9 cellular contexts compared by ENCODE assay signal in genomic region chrX:39439910-39440733, GRCh38.
A peak's percentile ranks its signal among the peaks of the same experiment; 100 is the strongest.
DNase-seq lines count a peak whose midpoint lies in the region; ATAC-seq lines count a peak whose summit lies in the region.
"Had no signal": no experiment of that assay in that cellular context is flagged by ENCODE, and none has a peak within 500 bp of the region (broad histone marks: within the 10 kb centered on the region; RNA-seq: fewer than 3 reads in every experiment).

No MANE protein-coding gene starts in this region.

- peaks cover 40% of the 10 kb centered on the region for H3K4me1 Mint-ChIP-seq in activated CD4-positive, alpha-beta memory T cell treated with anti-CD3 and anti-CD28 coated beads for 36 hours (ENCODE audit: low read depth)
- peaks cover 58% of the 10 kb centered on the region for H3K4me1 Mint-ChIP-seq in stimulated activated naive CD8-positive, alpha-beta T cell treated with anti-CD3 and anti-CD28 coated beads, Interleukin-15, Interleukin-2, amounts not matched to agents 100 ng/mL and 50 ng/mL, for 24 hours (ENCODE audit: low read depth)

- peak; percentile 22 for DNase-seq in activated naive CD4-positive, alpha-beta T cell treated with Interleukin-2 at 50 U/mL for 16 hours
- no peak for DNase-seq in activated naive CD4-positive, alpha-beta T cell treated with anti-CD3 and anti-CD28 coated beads, Interleukin-2, amount 50 U/mL, for 16 hours
- DNase-seq in activated CD4-positive, alpha-beta memory T cell treated with anti-CD3 and anti-CD28 coated beads for 36 hours: peak; percentile 53
- no peak for DNase-seq in AG08396 (ENCODE audit: low spot score)

- H3K36me3 Mint-ChIP-seq in activated CD4-positive, alpha-beta memory T cell treated with anti-CD3 and anti-CD28 coated beads for 36 hours: no peaks in the 10 kb centered on the region
- H3K36me3 Mint-ChIP-seq in stimulated activated naive CD8-positive, alpha-beta T cell treated with anti-CD3 and anti-CD28 coated beads, Interleukin-15, Interleukin-2, amounts not matched to agents 100 ng/mL and 50 ng/mL, for 24 hours (ENCODE audit: low read depth): peaks cover 4% of the 10 kb centered on the region
- H3K36me3 Mint-ChIP-seq: brain had no signal

- peak overlapping the region; percentile 93 for H3K27ac Mint-ChIP-seq in activated CD4-positive, alpha-beta memory T cell treated with anti-CD3 and anti-CD28 coated beads for 36 hours
- peak overlapping the region; percentile 99 for H3K27ac Mint-ChIP-seq in stimulated activated naive CD8-positive, alpha-beta T cell treated with anti-CD3 and anti-CD28 coated beads, Interleukin-15, Interleukin-2, amounts not matched to agents 100 ng/mL and 50 ng/mL, for 24 hours

- POLR2A ChIA-PET in activated CD4-positive, alpha-beta memory T cell treated with anti-CD3 and anti-CD28 coated beads for 36 hours (lab: Charles Lee): interaction anchor here (0.7 to 1.4 kb wide), 3 partner anchors 9 to 178 kb away, joined by 3 to 4 read pairs (median 4); no protein-coding TSS in a partner anchor

- ATAC-seq in HG02840 (IDR thresholded peaks at IDR 0.05; ENCODE audit: low FRiP score, unreplicated experiment) (peak; percentile 66), GM19328 (IDR thresholded peaks at IDR 0.05; ENCODE audit: unreplicated experiment) (no peak), HG03108 (IDR thresholded peaks at IDR 0.05; ENCODE audit: unreplicated experiment) (no peak)

- H3K9me3 Mint-ChIP-seq in activated CD4-positive, alpha-beta memory T cell treated with anti-CD3 and anti-CD28 coated beads for 36 hours: peaks cover 3% of the 10 kb centered on the region
- H3K9me3 Mint-ChIP-seq in stimulated activated naive CD8-positive, alpha-beta T cell treated with anti-CD3 and anti-CD28 coated beads, Interleukin-15, Interleukin-2, amounts not matched to agents 100 ng/mL and 50 ng/mL, for 24 hours: peaks cover 8% of the 10 kb centered on the region

- CTCF ChIA-PET in activated CD4-positive, alpha-beta memory T cell treated with anti-CD3 and anti-CD28 coated beads for 36 hours (lab: Charles Lee): interaction anchor here (0.8 to 2.1 kb wide), 3 partner anchors 173 to 179 kb away, joined by 3 to 9 read pairs (median 4); no protein-coding TSS in a partner anchor

- H3K27me3 Mint-ChIP-seq in activated CD4-positive, alpha-beta memory T cell treated with anti-CD3 and anti-CD28 coated beads for 36 hours: no peaks in the 10 kb centered on the region
- H3K27me3 Mint-ChIP-seq in stimulated activated naive CD8-positive, alpha-beta T cell treated with anti-CD3 and anti-CD28 coated beads, Interleukin-15, Interleukin-2, amounts not matched to agents 100 ng/mL and 50 ng/mL, for 24 hours: no peaks in the 10 kb centered on the region

- intact Hi-C loops in activated CD4-positive, alpha-beta memory T cell treated with anti-CD3 and anti-CD28 coated beads for 36 hours (cut with micrococcal nuclease): loop anchor here (2.0 kb wide), 3 partner anchors 139 to 277 kb away; no protein-coding TSS in a partner anchor

- peak overlapping the region; percentile 46 for H3K4me3 Mint-ChIP-seq in activated CD4-positive, alpha-beta memory T cell treated with anti-CD3 and anti-CD28 coated beads for 36 hours
- H3K4me3 Mint-ChIP-seq in stimulated activated naive CD8-positive, alpha-beta T cell treated with anti-CD3 and anti-CD28 coated beads, Interleukin-15, Interleukin-2, amounts not matched to agents 100 ng/mL and 50 ng/mL, for 24 hours: peak overlapping the region; percentile 61
- H3K4me3 Mint-ChIP-seq: brain had no signal

Comparison
In these comparisons a context has a peak if more than half of its experiments do, and no peak if none do; other contexts are left out.
1. DNase-seq: peak in activated naive CD4-positive, alpha-beta T cell treated with Interleukin-2 at 50 U/mL for 16 hours (single experiment) and activated CD4-positive, alpha-beta memory T cell treated with anti-CD3 and anti-CD28 coated beads for 36 hours (single experiment); none in activated naive CD4-positive, alpha-beta T cell treated with anti-CD3 and anti-CD28 coated beads, Interleukin-2, amount 50 U/mL, for 16 hours (single experiment) and AG08396 (single experiment).